ENCODE assay signal across 16 cellular contexts in the genomic region with DNA sequence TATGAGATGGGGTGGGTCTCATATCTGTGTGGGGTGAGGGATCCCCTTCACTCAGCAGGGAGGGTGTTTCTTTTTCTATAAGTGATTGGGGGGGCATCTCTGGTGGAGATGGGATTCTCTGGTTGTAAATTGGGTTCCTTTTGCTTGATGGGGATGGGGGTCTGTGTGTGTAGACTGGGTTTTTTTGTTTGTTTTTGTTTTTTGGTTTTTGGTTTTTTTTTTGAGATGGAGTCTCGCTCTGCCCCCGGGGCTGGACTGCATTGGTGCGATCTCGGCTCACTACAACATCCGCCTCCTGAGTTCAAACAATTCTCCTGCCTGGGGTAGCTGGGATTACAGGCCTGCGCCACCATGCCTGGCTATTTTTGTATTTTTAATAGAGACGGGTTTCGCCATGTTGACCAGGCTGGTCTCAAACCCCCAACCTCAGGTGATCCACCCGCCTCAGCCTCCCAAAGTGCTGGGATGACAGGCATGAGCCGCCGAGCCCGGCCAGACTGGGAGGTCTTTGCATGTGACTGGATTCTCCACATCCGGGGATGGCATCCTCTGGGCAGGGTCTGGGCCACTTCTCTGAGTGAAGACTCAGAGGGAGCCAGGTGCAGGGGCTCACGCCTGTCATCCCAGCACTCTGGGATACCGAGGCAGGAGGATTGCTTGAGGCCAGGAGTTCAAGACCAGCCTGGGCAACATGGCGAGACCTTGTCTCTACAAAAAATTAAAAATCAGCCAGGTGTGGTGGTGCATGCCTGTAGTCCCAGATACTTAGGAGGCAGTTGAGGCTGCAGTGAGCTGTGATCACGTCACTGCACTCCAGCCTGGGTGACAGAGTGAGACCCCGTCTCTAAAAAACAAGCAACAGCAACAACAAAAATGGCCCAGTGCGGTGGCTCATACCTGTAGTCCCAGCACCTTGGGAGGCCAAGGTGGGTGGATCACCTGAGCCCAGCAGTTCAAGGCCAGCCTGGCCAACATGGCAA. TPM values are rescaled to one million over a fixed set of nuclear protein-coding genes. Genes with fewer than 3 reads are reported as not detected.
A peak's percentile ranks its signal among the peaks of the same experiment; 100 is the strongest.
DNase-seq lines count a peak whose midpoint lies in the region; ATAC-seq, FAIRE-seq and TF ChIP-seq lines count a peak whose summit lies in the region.
"Had no signal": no experiment of that assay in that cellular context is flagged by ENCODE, and none has a peak within 500 bp of the region (broad histone marks: within the 10 kb centered on the region; RNA-seq: fewer than 3 reads in every experiment).

No MANE protein-coding gene starts in this region.

- no peak overlapping the region for H3K4me2 ChIP-seq in K562 (ENCODE audit: insufficient read depth, low read length)

- in situ Hi-C loops in K562 (cut with MboI) (no loop called here), KBM-7 (cut with MboI; ENCODE audit: low pct_unique_long_range_greater_than_20kb, low sequenced_read_pairs) (no loop called here)

- peaks cover 9% of the 10 kb centered on the region for H3K4me1 ChIP-seq in CD8-positive, alpha-beta memory T cell (ENCODE audit: insufficient read depth, low read length)
- peaks cover 12 to 45% of the 10 kb centered on the region in 2 experiments; a peak in 4 of 5 replicates for H3K4me1 ChIP-seq in K562 (replicated peaks in 1 of 2; ENCODE audit: control insufficient read depth in 2 of 2, insufficient read depth in 2 of 2, low read length in 2 of 2)

- H3K36me3 Mint-ChIP-seq in CD8-positive, alpha-beta memory T cell, result peaks cover 0 to 4% (median 0%) of the 10 kb centered on the region in 3 donors
- no peaks in the 10 kb centered on the region for H3K36me3 Mint-ChIP-seq in IgD-negative memory B cell
- H3K36me3 Mint-ChIP-seq in natural killer cell treated with Interleukin-12 subunit alpha and Interleukin-12 subunit beta and Interleukin-15 and Interleukin-18, amount 100 ng/mL, for 72 hours, result no peaks in the 10 kb centered on the region

- peak overlapping the region in 2 of 8 donors; percentile 63 to 78 for H3K27ac Mint-ChIP-seq in CD8-positive, alpha-beta memory T cell
- H3K27ac Mint-ChIP-seq in IgD-negative memory B cell, result peak overlapping the region; percentile 89 to 95 (median 95)
- peak overlapping the region; percentile 18 to 28 for H3K27ac Mint-ChIP-seq in natural killer cell treated with Interleukin-12 subunit alpha and Interleukin-12 subunit beta and Interleukin-15 and Interleukin-18, amount 100 ng/mL, for 72 hours

- no peaks in the 10 kb centered on the region for H3K9me3 ChIP-seq in CD8-positive, alpha-beta memory T cell (ENCODE audit: low read length)
- H3K9me3 ChIP-seq in K562 (replicated peaks; ENCODE audit: control insufficient read depth, insufficient read depth, low read depth, low read length), result no peaks in the 10 kb centered on the region
- H3K9me3 ChIP-seq: adrenal gland, MG63 had no signal

- 58% methylated on average over 19 of the region's 19 CpGs for WGBS in K562 (ENCODE audit: insufficient coverage, low coverage, missing lambda C conversion rate)

- no TSS peak for BruUV-seq in K562 (replicated peaks; lab: Mats Ljungman, UMichigan)

- POLR2A ChIA-PET in CD8-positive, alpha-beta memory T cell (lab: Charles Lee), result no interaction called here
- POLR2A ChIA-PET in K562 (lab: Yijun Ruan, JAX), result no interaction called here

- H3K9me3 Mint-ChIP-seq in CD8-positive, alpha-beta memory T cell, result peaks cover 0 to 3% (median 0%) of the 10 kb centered on the region in 5 donors
- H3K9me3 Mint-ChIP-seq in IgD-negative memory B cell, result no peaks in the 10 kb centered on the region
- H3K9me3 Mint-ChIP-seq in natural killer cell treated with Interleukin-12 subunit alpha and Interleukin-12 subunit beta and Interleukin-15 and Interleukin-18, amount 100 ng/mL, for 72 hours, result no peaks in the 10 kb centered on the region

- H3K79me2 ChIP-seq in K562 (ENCODE audit: control insufficient read depth, insufficient read depth, low read length), result no peaks in the 10 kb centered on the region

- TF ChIP-seq CTCF in K562 (IDR thresholded peaks at IDR 0.05 in 2 of 3, conservative IDR thresholded peaks at IDR 0.05 in 1 of 3; ENCODE audit: insufficient read depth in 2 of 3, low read depth in 1 of 3, low read length in 3 of 3), result no peak

- FAIRE-seq in K562 (lab: Jason Lieb, UNC) (no peak), H54 (lab: Jason Lieb, UNC) (no peak)
- FAIRE-seq: keratinocyte had no signal

- no peak for TF ChIP-seq RAD21 in K562 (CRISPR knock-in tag; conservative IDR thresholded peaks at IDR 0.05 in 1 of 2, IDR thresholded peaks at IDR 0.05 in 1 of 2)

- H3K9me1 ChIP-seq in K562 (ENCODE audit: control insufficient read depth, insufficient read depth, low read length), result no peaks in the 10 kb centered on the region

- H3K27me3 Mint-ChIP-seq in CD8-positive, alpha-beta memory T cell, result peaks cover 19 to 42% of the 10 kb centered on the region in 2 donors
- no peaks in the 10 kb centered on the region for H3K27me3 Mint-ChIP-seq in IgD-negative memory B cell
- peaks cover 17 to 28% of the 10 kb centered on the region in 2 donors for H3K27me3 Mint-ChIP-seq in natural killer cell treated with Interleukin-12 subunit alpha and Interleukin-12 subunit beta and Interleukin-15 and Interleukin-18, amount 100 ng/mL, for 72 hours

- peaks cover 11 to 15% (median 12%) of the 10 kb centered on the region in 3 donors for H3K4me1 Mint-ChIP-seq in CD8-positive, alpha-beta memory T cell
- H3K4me1 Mint-ChIP-seq in IgD-negative memory B cell, result peaks cover 30 to 42% (median 37%) of the 10 kb centered on the region in 3 donors
- peaks cover 9 to 18% of the 10 kb centered on the region in 2 donors for H3K4me1 Mint-ChIP-seq in natural killer cell treated with Interleukin-12 subunit alpha and Interleukin-12 subunit beta and Interleukin-15 and Interleukin-18, amount 100 ng/mL, for 72 hours (ENCODE audit: low read depth in 2 of 2)

- peak overlapping the region in 1 of 2 experiments; percentile 35; a peak in 1 of 4 replicates for H3K9ac ChIP-seq in K562 (ENCODE audit: insufficient read depth in 1 of 2, low read depth in 2 of 2, low read length in 2 of 2)

- H3K27me3 ChIP-seq in CD8-positive, alpha-beta memory T cell (ENCODE audit: insufficient read depth, low read length, poor library complexity, severe bottlenecking), result peaks cover 4% of the 10 kb centered on the region
- peaks cover 0 to 19% of the 10 kb centered on the region in 2 experiments; a peak in 3 of 5 replicates for H3K27me3 ChIP-seq in K562 (ENCODE audit: control insufficient read depth in 2 of 2, insufficient read depth in 2 of 2, low read length in 2 of 2)

- no peaks in the 10 kb centered on the region for H4K20me1 ChIP-seq in K562 (replicated peaks; ENCODE audit: control insufficient read depth, insufficient read depth, low read length)

- no peak overlapping the region for H3K27ac ChIP-seq in CD8-positive, alpha-beta memory T cell (ENCODE audit: low read depth, low read length)
- H3K27ac ChIP-seq in K562 (ENCODE audit: extremely low read depth, low read depth, low read length), result no peak overlapping the region
- H3K27ac ChIP-seq: adrenal gland, HL-60 had no signal

- CTCF ChIA-PET in CD8-positive, alpha-beta memory T cell (lab: Charles Lee), result no interaction called here
- CTCF ChIA-PET in K562 (lab: Yijun Ruan, JAX; ENCODE audit: low intra/inter-chr PET ratio), result no interaction called here

- no peak for ATAC-seq in K562
- no peak for ATAC-seq in natural killer cell treated with Interleukin-12 subunit alpha and Interleukin-12 subunit beta and Interleukin-15 and Interleukin-18, amount 100 ng/mL, for 72 hours
- ATAC-seq: sciatic nerve had no signal

- no peak overlapping the region for H2AFZ ChIP-seq in K562 (ENCODE audit: low read depth, low read length)

- intact Hi-C loops in K562 (cut with micrococcal nuclease), result no loop called here

- no peak for TF ChIP-seq EP300 in K562 (IDR thresholded peaks at IDR 0.05; ENCODE audit: low read length)

- DNase-seq in CD8-positive, alpha-beta memory T cell, result no peak
- DNase-seq in K562 (ENCODE audit: extremely low read depth in 1 of 4, low spot score in 3 of 4) (no peak), H54 (ENCODE audit: insufficient read length, low spot score) (no peak), KBM-7 (no peak)
- no peak for DNase-seq in natural killer cell treated with Interleukin-12 subunit alpha and Interleukin-12 subunit beta and Interleukin-15 and Interleukin-18, amount 100 ng/mL, for 72 hours (ENCODE audit: low spot score)
- DNase-seq in activated effector memory CD4-positive, alpha-beta T cell treated with Interleukin-2 at 50 U/mL for 16 hours, result no peak
- DNase-seq: activated CD4-positive, alpha-beta T cell treated with anti-CD3 and anti-CD28 coated beads for 4 hours; adrenal gland; cortex of kidney; MG63; OCI-M1 had no signal

- H3K4me3 Mint-ChIP-seq in CD8-positive, alpha-beta memory T cell, result peak overlapping the region; percentile 64 to 91 (median 71)
- peak overlapping the region; percentile 78 to 94 (median 88) for H3K4me3 Mint-ChIP-seq in IgD-negative memory B cell
- H3K4me3 Mint-ChIP-seq in natural killer cell treated with Interleukin-12 subunit alpha and Interleukin-12 subunit beta and Interleukin-15 and Interleukin-18, amount 100 ng/mL, for 72 hours, result peak overlapping the region; percentile 74

- no peak for TF ChIP-seq POLR2A in K562 (conservative IDR thresholded peaks at IDR 0.05)
- no peak for TF ChIP-seq POLR2A in H54 (IDR thresholded peaks at IDR 0.05; ENCODE audit: low read depth, low read length)

- no peaks in the 10 kb centered on the region for H3K36me3 ChIP-seq in CD8-positive, alpha-beta memory T cell (ENCODE audit: insufficient read depth, low read length)
- no peaks in the 10 kb centered on the region for H3K36me3 ChIP-seq in K562 (ENCODE audit: control insufficient read depth, insufficient read depth, low read length)
- H3K36me3 ChIP-seq: adrenal gland, MG63 had no signal

- H3K4me3 ChIP-seq in CD8-positive, alpha-beta memory T cell (ENCODE audit: low read length), result no peak overlapping the region
- no peak overlapping the region for H3K4me3 ChIP-seq in K562
- H3K4me3 ChIP-seq: adrenal gland, MG63 had no signal

RNA-seq across cellular contexts. Expression of gene MYBPC2, which starts 0.8 kb away (rescaled TPM):
- total RNA-seq in CD8-positive, alpha-beta memory T cell, result under 1 TPM; 0.07 to 0.24 TPM
- polyA plus RNA-seq in CD8-positive, alpha-beta memory T cell, result not detected
- 1.3 TPM for polyA plus RNA-seq in IgD-negative memory B cell
- total RNA-seq in K562 (2011; cell fraction: chromatin; rRNA removed; ENCODE audit: low replicate concordance), result 0.30 and 0.67 TPM in 2 replicates
- total RNA-seq in K562 (2011; cell fraction: nucleolus; rRNA removed), result not detected in 2 replicates
- not detected in 2 replicates for total RNA-seq in K562 (2011; cell fraction: nucleoplasm; rRNA removed)
- total RNA-seq in K562 (2014; rRNA removed), result not detected in 2 replicates
- not detected in 2 replicates for total RNA-seq in K562 (2014; rRNA removed; fragmentation: Illumina TruSeq; extraction: Trizol)
- not detected in 2 replicates for total RNA-seq in K562 (2015; rRNA removed; fragmentation: Illumina TruSeq; extraction: Trizol)
- 0.04 TPM in 1 of 2 replicates, not detected in the other for total RNA-seq in K562 (2021)
- polyA plus RNA-seq in K562 (2011; rRNA removed), result 0.14 and 0.19 TPM in 2 replicates
- 0.06 and 0.07 TPM in 2 replicates for polyA plus RNA-seq in K562 (2011; cell fraction: cytosol; rRNA removed)
- polyA plus RNA-seq in K562 (2011; cell fraction: nucleus; rRNA removed), result 0.31 and 0.60 TPM in 2 replicates
- polyA plus RNA-seq in K562 (2012), result 0.01 TPM in 1 of 2 replicates, not detected in the other
- not detected in 2 replicates for polyA plus RNA-seq in K562 (2014; fragmentation: Illumina TruSeq; extraction: Trizol)
- not detected for polyA plus RNA-seq in K562 (2014; fragmentation: Nextera tagmentation; extraction: Ambion mirVana)
- 0.01 TPM in 1 of 2 replicates, not detected in the other for polyA plus RNA-seq in K562 (2014; rRNA removed)
- 0.06 TPM in 1 of 2 replicates, not detected in the other for polyA minus RNA-seq in K562 (2011; rRNA and poly(A)+ RNA removed)
- polyA minus RNA-seq in K562 (2011; cell fraction: cytosol; rRNA and poly(A)+ RNA removed), result not detected in 2 replicates
- 0.22 TPM in 1 of 2 replicates, not detected in the other for polyA minus RNA-seq in K562 (2011; cell fraction: nucleus; rRNA and poly(A)+ RNA removed)
- total RNA-seq in natural killer cell treated with Interleukin-12 subunit alpha and Interleukin-12 subunit beta and Interleukin-15 and Interleukin-18, amount 100 ng/mL, for 72 hours, result under 1 TPM in 1 of 2 donors, not detected in 1; 0.50 TPM
- total RNA-seq: mucosa of gallbladder, sciatic nerve had no signal
- polyA plus RNA-seq: keratinocyte had no signal

RNA-seq across cellular contexts. Expression of gene SPIB, which starts 14.8 kb away (rescaled TPM):
- 1 to 10 TPM in 1 of 2 experiments, under 1 TPM in 1; 1.00 to 2.2 TPM for total RNA-seq in CD8-positive, alpha-beta memory T cell
- polyA plus RNA-seq in CD8-positive, alpha-beta memory T cell, result 0.52 TPM
- polyA plus RNA-seq in IgD-negative memory B cell (403 TPM), K562 (2011; rRNA removed) (0.46 and 0.60 TPM in 2 replicates), K562 (2014; fragmentation: Illumina TruSeq; extraction: Trizol) (0.24 and 0.76 TPM in 2 replicates), K562 (2014; fragmentation: Nextera tagmentation; extraction: Ambion mirVana) (under 1 TPM in 1 of 2 experiments, not detected in 1; 0.06 TPM), K562 (2014; rRNA removed) (0.53 and 0.92 TPM in 2 replicates)
- total RNA-seq in K562 (2011; cell fraction: chromatin; rRNA removed; ENCODE audit: low replicate concordance), result 2.3 and 8.3 TPM in 2 replicates
- 4.6 and 5.2 TPM in 2 replicates for total RNA-seq in K562 (2011; cell fraction: nucleolus; rRNA removed)
- total RNA-seq in K562 (2011; cell fraction: nucleoplasm; rRNA removed), result 3.9 and 4.4 TPM in 2 replicates
- total RNA-seq in K562 (2014; rRNA removed) (0.33 and 0.45 TPM in 2 replicates), K562 (2014; rRNA removed; fragmentation: Illumina TruSeq; extraction: Trizol) (0.22 and 0.25 TPM in 2 replicates), K562 (2015; rRNA removed; fragmentation: Illumina TruSeq; extraction: Trizol) (0.40 and 0.45 TPM in 2 replicates), K562 (2021) (1.0 and 1.3 TPM in 2 replicates)
- 0.41 and 0.94 TPM in 2 replicates for polyA plus RNA-seq in K562 (2011; cell fraction: cytosol; rRNA removed)
- polyA plus RNA-seq in K562 (2011; cell fraction: nucleus; rRNA removed), result 2.5 and 7.6 TPM in 2 replicates
- polyA plus RNA-seq in K562 (2012), result 0.53 and 1.1 TPM in 2 replicates
- polyA minus RNA-seq in K562 (2011; rRNA and poly(A)+ RNA removed), result 0.06 and 0.07 TPM in 2 replicates
- not detected in 2 replicates for polyA minus RNA-seq in K562 (2011; cell fraction: cytosol; rRNA and poly(A)+ RNA removed)
- 0.33 and 0.94 TPM in 2 replicates for polyA minus RNA-seq in K562 (2011; cell fraction: nucleus; rRNA and poly(A)+ RNA removed)
- 1 to 10 TPM in 1 of 2 donors, under 1 TPM in 1; 0.38 to 4.2 TPM for total RNA-seq in natural killer cell treated with Interleukin-12 subunit alpha and Interleukin-12 subunit beta and Interleukin-15 and Interleukin-18, amount 100 ng/mL, for 72 hours
- polyA plus RNA-seq: keratinocyte had no signal

RNA-seq across cellular contexts. Expression of gene EMC10, which starts 42.8 kb away (rescaled TPM):
- total RNA-seq in CD8-positive, alpha-beta memory T cell, result 10 to 100 TPM; 74.7 to 74.8 TPM
- polyA plus RNA-seq in CD8-positive, alpha-beta memory T cell, result 11.4 TPM
- 8.7 TPM for polyA plus RNA-seq in IgD-negative memory B cell
- 22.6 and 40.4 TPM in 2 replicates for total RNA-seq in K562 (2011; cell fraction: chromatin; rRNA removed; ENCODE audit: low replicate concordance)
- 43.2 and 45.7 TPM in 2 replicates for total RNA-seq in K562 (2011; cell fraction: nucleolus; rRNA removed)
- 27.7 and 40.1 TPM in 2 replicates for total RNA-seq in K562 (2011; cell fraction: nucleoplasm; rRNA removed)
- total RNA-seq in K562 (2014; rRNA removed), result 40.4 and 48.9 TPM in 2 replicates
- 6.1 and 7.4 TPM in 2 replicates for total RNA-seq in K562 (2014; rRNA removed; fragmentation: Illumina TruSeq; extraction: Trizol)
- 25.2 and 25.8 TPM in 2 replicates for total RNA-seq in K562 (2015; rRNA removed; fragmentation: Illumina TruSeq; extraction: Trizol)
- total RNA-seq in K562 (2021), result 42.5 and 46.0 TPM in 2 replicates
- 12.4 and 13.7 TPM in 2 replicates for polyA plus RNA-seq in K562 (2011; rRNA removed)
- polyA plus RNA-seq in K562 (2011; cell fraction: cytosol; rRNA removed), result 18.3 and 54.3 TPM in 2 replicates
- polyA plus RNA-seq in K562 (2011; cell fraction: nucleus; rRNA removed), result 13.8 and 24.8 TPM in 2 replicates
- polyA plus RNA-seq in K562 (2012), result 37.9 TPM in 2 replicates
- 13.1 and 27.3 TPM in 2 replicates for polyA plus RNA-seq in K562 (2014; fragmentation: Illumina TruSeq; extraction: Trizol)
- 1 to 10 TPM; 1.4 to 2.9 TPM for polyA plus RNA-seq in K562 (2014; fragmentation: Nextera tagmentation; extraction: Ambion mirVana)
- 34.5 and 38.2 TPM in 2 replicates for polyA plus RNA-seq in K562 (2014; rRNA removed)
- polyA minus RNA-seq in K562 (2011; rRNA and poly(A)+ RNA removed), result 1.9 and 3.7 TPM in 2 replicates
- polyA minus RNA-seq in K562 (2011; cell fraction: cytosol; rRNA and poly(A)+ RNA removed), result 14.7 and 15.0 TPM in 2 replicates
- polyA minus RNA-seq in K562 (2011; cell fraction: nucleus; rRNA and poly(A)+ RNA removed), result 6.4 and 6.7 TPM in 2 replicates
- total RNA-seq in natural killer cell treated with Interleukin-12 subunit alpha and Interleukin-12 subunit beta and Interleukin-15 and Interleukin-18, amount 100 ng/mL, for 72 hours, result 100 to 1,000 TPM in 1 of 2 donors, 10 to 100 TPM in 1; 84.1 to 106 TPM

RNA-seq across cellular contexts. Expression of gene GARIN5A, which starts 43.2 kb away (rescaled TPM):
- under 1 TPM; 0.57 to 0.97 TPM for total RNA-seq in CD8-positive, alpha-beta memory T cell
- 0.33 TPM for polyA plus RNA-seq in CD8-positive, alpha-beta memory T cell
- polyA plus RNA-seq in IgD-negative memory B cell (0.53 TPM), K562 (2011; rRNA removed) (0.10 and 0.26 TPM in 2 replicates), K562 (2014; fragmentation: Illumina TruSeq; extraction: Trizol) (0.57 and 0.59 TPM in 2 replicates), K562 (2014; fragmentation: Nextera tagmentation; extraction: Ambion mirVana) (under 1 TPM in 1 of 2 experiments, not detected in 1; 0.13 TPM), K562 (2014; rRNA removed) (0.16 and 0.17 TPM in 2 replicates)
- 0.49 TPM in 1 of 2 replicates, not detected in the other for total RNA-seq in K562 (2011; cell fraction: chromatin; rRNA removed; ENCODE audit: low replicate concordance)
- total RNA-seq in K562 (2011; cell fraction: nucleolus; rRNA removed), result 0.39 TPM in 1 of 2 replicates, not detected in the other
- total RNA-seq in K562 (2011; cell fraction: nucleoplasm; rRNA removed), result not detected in 2 replicates
- total RNA-seq in K562 (2014; rRNA removed) (0.23 and 0.33 TPM in 2 replicates), K562 (2014; rRNA removed; fragmentation: Illumina TruSeq; extraction: Trizol) (not detected in 2 replicates), K562 (2015; rRNA removed; fragmentation: Illumina TruSeq; extraction: Trizol) (0.47 TPM in 1 of 2 replicates, not detected in the other), K562 (2021) (0.31 and 0.82 TPM in 2 replicates)
- 0.59 and 0.78 TPM in 2 replicates for polyA plus RNA-seq in K562 (2011; cell fraction: cytosol; rRNA removed)
- 0.22 and 0.38 TPM in 2 replicates for polyA plus RNA-seq in K562 (2011; cell fraction: nucleus; rRNA removed)
- 0.49 and 0.83 TPM in 2 replicates for polyA plus RNA-seq in K562 (2012)
- polyA minus RNA-seq in K562 (2011; rRNA and poly(A)+ RNA removed), result not detected in 2 replicates
- polyA minus RNA-seq in K562 (2011; cell fraction: cytosol; rRNA and poly(A)+ RNA removed), result 1.4 TPM in 1 of 2 replicates, not detected in the other
- polyA minus RNA-seq in K562 (2011; cell fraction: nucleus; rRNA and poly(A)+ RNA removed), result 0.27 TPM in 1 of 2 replicates, not detected in the other
- total RNA-seq in natural killer cell treated with Interleukin-12 subunit alpha and Interleukin-12 subunit beta and Interleukin-15 and Interleukin-18, amount 100 ng/mL, for 72 hours, result 1 to 10 TPM in 1 of 2 donors, not detected in 1; 1.1 TPM

RNA-seq across cellular contexts. Expression of gene POLD1, which starts 49.3 kb away (rescaled TPM):
- total RNA-seq in CD8-positive, alpha-beta memory T cell, result 100 to 1,000 TPM; 154 to 160 TPM
- 29.4 TPM for polyA plus RNA-seq in CD8-positive, alpha-beta memory T cell
- polyA plus RNA-seq in IgD-negative memory B cell (32.8 TPM), K562 (2011; rRNA removed) (45.2 and 88.6 TPM in 2 replicates), K562 (2014; fragmentation: Illumina TruSeq; extraction: Trizol) (47.8 and 97.9 TPM in 2 replicates), K562 (2014; fragmentation: Nextera tagmentation; extraction: Ambion mirVana) (1 to 10 TPM; 1.3 to 6.4 TPM), K562 (2014; rRNA removed) (161 and 163 TPM in 2 replicates)
- 79.9 and 373 TPM in 2 replicates for total RNA-seq in K562 (2011; cell fraction: chromatin; rRNA removed; ENCODE audit: low replicate concordance)
- total RNA-seq in K562 (2011; cell fraction: nucleolus; rRNA removed), result 460 and 477 TPM in 2 replicates
- 147 and 179 TPM in 2 replicates for total RNA-seq in K562 (2011; cell fraction: nucleoplasm; rRNA removed)
- total RNA-seq in K562 (2014; rRNA removed) (258 and 338 TPM in 2 replicates), K562 (2014; rRNA removed; fragmentation: Illumina TruSeq; extraction: Trizol) (15.3 and 28.3 TPM in 2 replicates), K562 (2015; rRNA removed; fragmentation: Illumina TruSeq; extraction: Trizol) (89.4 and 95.2 TPM in 2 replicates), K562 (2021) (296 and 312 TPM in 2 replicates)
- polyA plus RNA-seq in K562 (2011; cell fraction: cytosol; rRNA removed), result 86.2 and 222 TPM in 2 replicates
- 460 and 607 TPM in 2 replicates for polyA plus RNA-seq in K562 (2011; cell fraction: nucleus; rRNA removed)
- 164 and 224 TPM in 2 replicates for polyA plus RNA-seq in K562 (2012)
- polyA minus RNA-seq in K562 (2011; rRNA and poly(A)+ RNA removed), result 33.3 and 52.7 TPM in 2 replicates
- polyA minus RNA-seq in K562 (2011; cell fraction: cytosol; rRNA and poly(A)+ RNA removed), result 165 and 236 TPM in 2 replicates
- 166 and 171 TPM in 2 replicates for polyA minus RNA-seq in K562 (2011; cell fraction: nucleus; rRNA and poly(A)+ RNA removed)
- total RNA-seq in natural killer cell treated with Interleukin-12 subunit alpha and Interleukin-12 subunit beta and Interleukin-15 and Interleukin-18, amount 100 ng/mL, for 72 hours, result 100 to 1,000 TPM in 1 of 2 donors, 10 to 100 TPM in 1; 80.0 to 246 TPM
